ENCODE assay signal across 1 cellular context in the genomic region with DNA sequence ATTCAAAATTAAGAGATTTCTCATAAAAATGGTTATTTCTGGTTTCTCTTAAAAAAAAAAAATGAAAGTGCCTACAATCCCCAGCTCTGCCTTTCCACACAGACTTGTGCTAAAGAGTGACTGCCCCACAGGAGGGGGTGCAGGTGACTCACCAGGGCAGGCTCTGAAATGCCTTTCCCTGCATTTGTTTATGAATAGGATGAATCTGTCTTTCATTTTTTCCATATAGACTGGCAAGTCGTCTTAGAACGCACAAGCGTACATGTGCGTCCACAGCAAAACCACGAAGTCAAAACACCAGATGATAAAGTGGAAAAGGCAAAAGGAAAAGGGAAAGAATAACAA.
TF ChIP-seq lines count a peak whose summit lies in the region.

No MANE protein-coding gene starts in this region.

TF ChIP-seq in SK-N-SH, 30 proteins besides CTCF, POLR2A, EP300 and RAD21 (continued from another document):
- TF ChIP-seq USF1 (IDR thresholded peaks at IDR 0.05; ENCODE audit: borderline replicate concordance, low read depth) (no peak), NFIC (IDR thresholded peaks at IDR 0.05; ENCODE audit: borderline replicate concordance) (peak; percentile 25; the same call in 1 of the 2 replicates)
